In genomic region chr12:62604856-62605255, GRCh38 we compare ENCODE assay signal across 8 cellular contexts.
DNase-seq lines count a peak whose midpoint lies in the region; ATAC-seq and TF ChIP-seq lines count a peak whose summit lies in the region.

No MANE protein-coding gene starts in this region.

- DNase-seq in GM12865 (ENCODE audit: low read depth) (peak; percentile 18), SJCRH30 (no peak), epithelial cell of proximal tubule (ENCODE audit: low read depth) (no peak), gastrocnemius medialis (no peak), testis (no peak)

- 10 to 12% methylated on average over 4 of the region's 4 CpGs for WGBS in testis, 2 donors

- TF ChIP-seq POLR2A in gastrocnemius medialis (IDR thresholded peaks at IDR 0.05) (no peak), testis (IDR thresholded peaks at IDR 0.05) (no peak)

- peak overlapping the region; percentile 97 for H3K4me3 ChIP-seq in GM12865 (ENCODE audit: low read depth, low read length)
- H3K4me3 ChIP-seq in SJCRH30: peak overlapping the region; percentile 84
- peak overlapping the region; percentile 81 for H3K4me3 ChIP-seq in epithelial cell of proximal tubule (ENCODE audit: low read depth, low read length)
- peak overlapping the region; percentile 77 to 86 (median 82) for H3K4me3 ChIP-seq in gastrocnemius medialis
- H3K4me3 ChIP-seq in testis: peak overlapping the region in 1 of 2 donors; percentile 86

- TF ChIP-seq CTCF in GM12865 (IDR thresholded peaks at IDR 0.05; ENCODE audit: insufficient read depth, low read depth, low read length, missing control alignments) (no peak), epithelial cell of proximal tubule (conservative IDR thresholded peaks at IDR 0.05; ENCODE audit: low read depth, low read length) (no peak), gastrocnemius medialis (IDR thresholded peaks at IDR 0.05 in 4 of 5, conservative IDR thresholded peaks at IDR 0.05 in 1 of 5) (no peak), testis (IDR thresholded peaks at IDR 0.05) (no peak)

- intact Hi-C loops in gastrocnemius medialis (cut with DNase I; ENCODE audit: low total_unique reads) (no loop called here), testis (cut with DNase I; ENCODE audit: low total_unique reads) (no loop called here)

- peaks cover 9% of the 10 kb centered on the region for H3K4me1 ChIP-seq in SJCRH30
- H3K4me1 ChIP-seq in gastrocnemius medialis: peaks cover 26 to 29% of the 10 kb centered on the region in 2 donors
- peaks cover 5% of the 10 kb centered on the region for H3K4me1 ChIP-seq in testis

- H3K27ac ChIP-seq in SJCRH30 (no peak overlapping the region), gastrocnemius medialis (peak overlapping the region in 1 of 4 donors; percentile 96), testis (no peak overlapping the region)

- in situ Hi-C loops in gastrocnemius medialis (cut with MboI; ENCODE audit: low sequenced_read_pairs in 4 of 4): no loop called here

- no peaks in the 10 kb centered on the region for H3K27me3 ChIP-seq in SJCRH30
- H3K27me3 ChIP-seq in gastrocnemius medialis: no peaks in the 10 kb centered on the region
- H3K27me3 ChIP-seq in testis: no peaks in the 10 kb centered on the region

- ATAC-seq in gastrocnemius medialis: no peak
- ATAC-seq in GM19397 (IDR thresholded peaks at IDR 0.05; ENCODE audit: unreplicated experiment): no peak
- no peak for ATAC-seq in HG03521 (IDR thresholded peaks at IDR 0.05; ENCODE audit: unreplicated experiment)
- no peak for ATAC-seq in GM19395 (IDR thresholded peaks at IDR 0.05; ENCODE audit: unreplicated experiment)

- no peaks in the 10 kb centered on the region for H3K36me3 ChIP-seq in SJCRH30
- no peaks in the 10 kb centered on the region for H3K36me3 ChIP-seq in gastrocnemius medialis
- no peaks in the 10 kb centered on the region for H3K36me3 ChIP-seq in testis (ENCODE audit: low read depth, missing control alignments)

- no peaks in the 10 kb centered on the region for H3K9me3 ChIP-seq in SJCRH30 (replicated peaks)
- H3K9me3 ChIP-seq in gastrocnemius medialis: no peaks in the 10 kb centered on the region
- no peaks in the 10 kb centered on the region for H3K9me3 ChIP-seq in testis
